Comparison of ENCODE assay signal across 18 cellular contexts in the genomic region with DNA sequence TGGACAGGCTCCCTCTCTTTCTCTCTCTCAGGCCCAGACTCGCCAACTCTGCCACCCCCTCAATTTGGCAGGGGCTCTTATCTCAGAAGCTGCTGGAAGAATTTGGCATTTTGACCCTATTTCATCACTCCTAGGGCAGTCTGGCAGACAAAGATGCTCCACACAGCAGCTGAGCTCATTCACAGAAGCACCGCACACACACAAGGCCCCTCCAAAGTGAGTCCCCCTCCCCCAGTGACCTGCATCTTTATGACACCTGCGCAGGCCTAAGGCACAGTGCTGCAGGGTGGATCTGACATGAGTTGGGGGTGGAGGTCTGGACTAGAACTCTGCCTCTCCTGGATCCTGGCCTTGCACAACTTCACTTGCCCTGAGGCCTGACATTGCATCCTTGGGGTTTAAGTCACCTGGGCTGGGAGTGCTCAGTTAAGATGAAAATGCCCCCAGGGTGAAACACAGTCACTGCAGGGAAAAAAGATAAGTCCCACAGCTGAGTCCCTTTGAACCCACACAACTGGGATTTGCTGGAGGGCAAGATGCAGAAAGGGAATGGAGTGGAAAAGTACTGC. TPM values are rescaled to one million over a fixed set of nuclear protein-coding genes. Genes with fewer than 3 reads are reported as not detected.
A peak's percentile ranks its signal among the peaks of the same experiment; 100 is the strongest.
DNase-seq lines count a peak whose midpoint lies in the region; ATAC-seq, FAIRE-seq and TF ChIP-seq lines count a peak whose summit lies in the region.
"Had no signal": no experiment of that assay in that cellular context is flagged by ENCODE, and none has a peak within 500 bp of the region (broad histone marks: within the 10 kb centered on the region; RNA-seq: fewer than 3 reads in every experiment).

No MANE protein-coding gene starts in this region.

- no peaks in the 10 kb centered on the region for H3K36me3 ChIP-seq in keratinocyte (ENCODE audit: control insufficient read depth in 2 of 2, extremely low read depth in 1 of 2, insufficient read depth in 2 of 2, low read length in 2 of 2)
- H3K36me3 ChIP-seq: upper lobe of left lung had no signal

- no peak for DNase-seq in stimulated activated naive CD8-positive, alpha-beta T cell treated with anti-CD3 and anti-CD28 coated beads, Interleukin-15, Interleukin-2, amounts not matched to agents 100 U/mL and 50 U/mL, for 24 hours
- DNase-seq in T1000 (lab: John Stamatoyannopoulos, UW) (peak; percentile 58), keratinocyte (ENCODE audit: low read depth, low spot score) (peak; percentile 83), WTC11 (ENCODE audit: low spot score) (no peak), NCI-H2029 (lab: John Stamatoyannopoulos, UW) (no peak), head of caudate nucleus (no peak)
- DNase-seq: activated CD4-positive, alpha-beta memory T cell treated with anti-CD3 and anti-CD28 coated beads for 36 hours; dorsolateral prefrontal cortex; GF-D8; NCI-H1092 treated with DMSO at 0.1 percent for 48 hours; NK-92 treated with Interleukin-12 subunit alpha and Interleukin-12 subunit beta, amount 100 ng/mL, for 24 hours; T-cell had no signal

- no peaks in the 10 kb centered on the region for H4K20me1 ChIP-seq in keratinocyte (ENCODE audit: control insufficient read depth, extremely low read depth, insufficient read depth, low read length)

- no peaks in the 10 kb centered on the region for H3K27me3 Mint-ChIP-seq in stimulated activated naive CD8-positive, alpha-beta T cell treated with anti-CD3 and anti-CD28 coated beads, Interleukin-15, Interleukin-2, amounts not matched to agents 100 ng/mL and 50 ng/mL, for 24 hours
- H3K27me3 Mint-ChIP-seq in WTC11 (ENCODE audit: low read depth) = no peaks in the 10 kb centered on the region; the same call in none of the 2 replicates
- H3K27me3 Mint-ChIP-seq: activated CD4-positive, alpha-beta memory T cell treated with anti-CD3 and anti-CD28 coated beads for 36 hours; activated naive CD4-positive, alpha-beta T cell treated with anti-CD3 and anti-CD28 coated beads, Interleukin-2, amount 50 U/mL, for 24 hours; T-cell had no signal

- H3K27me3 ChIP-seq in keratinocyte (ENCODE audit: control insufficient read depth, extremely low read depth, insufficient read depth, low read length) = no peaks in the 10 kb centered on the region
- H3K27me3 ChIP-seq: dorsolateral prefrontal cortex, upper lobe of left lung had no signal

- no peak overlapping the region for H3K27ac ChIP-seq in keratinocyte (ENCODE audit: control insufficient read depth, insufficient read depth, low read length)
- H3K27ac ChIP-seq: HL-60 had no signal

- no peaks in the 10 kb centered on the region for H3K79me2 ChIP-seq in keratinocyte (ENCODE audit: control insufficient read depth, insufficient read depth, low read length)

- CTCF ChIA-PET in WTC11 (lab: Charles Lee) = interaction anchor here (1.0 to 1.8 kb wide), 2 partner anchors 102 to 119 kb away, joined by 3 to 7 read pairs; no protein-coding TSS in a partner anchor

- peak overlapping the region; percentile 14 for H3K27ac Mint-ChIP-seq in stimulated activated naive CD8-positive, alpha-beta T cell treated with anti-CD3 and anti-CD28 coated beads, Interleukin-15, Interleukin-2, amounts not matched to agents 100 ng/mL and 50 ng/mL, for 24 hours
- no peak overlapping the region for H3K27ac Mint-ChIP-seq in WTC11
- H3K27ac Mint-ChIP-seq: activated CD4-positive, alpha-beta memory T cell treated with anti-CD3 and anti-CD28 coated beads for 36 hours; T-cell had no signal

- no peak overlapping the region for H3K4me3 ChIP-seq in keratinocyte (ENCODE audit: control insufficient read depth in 2 of 3, extremely low read depth in 1 of 3, insufficient read depth in 2 of 3, low read depth in 1 of 3, low read length in 3 of 3)
- H3K4me3 ChIP-seq: dorsolateral prefrontal cortex, lung, upper lobe of left lung had no signal

- H3K4me3 Mint-ChIP-seq in stimulated activated naive CD8-positive, alpha-beta T cell treated with anti-CD3 and anti-CD28 coated beads, Interleukin-15, Interleukin-2, amounts not matched to agents 100 ng/mL and 50 ng/mL, for 24 hours = no peak overlapping the region
- no peak overlapping the region for H3K4me3 Mint-ChIP-seq in WTC11
- H3K4me3 Mint-ChIP-seq: activated CD4-positive, alpha-beta memory T cell treated with anti-CD3 and anti-CD28 coated beads for 36 hours; activated naive CD4-positive, alpha-beta T cell treated with anti-CD3 and anti-CD28 coated beads, Interleukin-2, amount 50 U/mL, for 24 hours; T-cell had no signal

- peaks cover 65% of the 10 kb centered on the region for H3K4me1 Mint-ChIP-seq in stimulated activated naive CD8-positive, alpha-beta T cell treated with anti-CD3 and anti-CD28 coated beads, Interleukin-15, Interleukin-2, amounts not matched to agents 100 ng/mL and 50 ng/mL, for 24 hours (ENCODE audit: low read depth)
- H3K4me1 Mint-ChIP-seq in WTC11 = 0 out of 2 replicates have a peak, but pooled peaks cover 6% of the 10 kb centered on the region

- no peak overlapping the region for H3K9ac ChIP-seq in keratinocyte (ENCODE audit: control insufficient read depth, extremely low read depth, insufficient read depth, low read length)

- H3K9me3 ChIP-seq in keratinocyte (ENCODE audit: control insufficient read depth, low read depth, low read length) = no peaks in the 10 kb centered on the region
- H3K9me3 ChIP-seq: upper lobe of left lung had no signal

- POLR2A ChIA-PET in WTC11 (lab: Charles Lee) = no interaction called here

- dilution Hi-C loops in keratinocyte (cut with MboI; ENCODE audit: extremely low pct_ligation_motif_present, low sequenced_read_pairs) = no loop called here

- no peak for ATAC-seq in stimulated activated naive CD8-positive, alpha-beta T cell treated with anti-CD3 and anti-CD28 coated beads, Interleukin-15, Interleukin-2, amounts not matched to agents 100 U/mL and 50 U/mL, for 24 hours
- ATAC-seq in GM19324 (IDR thresholded peaks at IDR 0.05; ENCODE audit: low FRiP score, unreplicated experiment) (no peak), WTC11 (no peak)
- ATAC-seq: T-cell had no signal

- H3K36me3 Mint-ChIP-seq in stimulated activated naive CD8-positive, alpha-beta T cell treated with anti-CD3 and anti-CD28 coated beads, Interleukin-15, Interleukin-2, amounts not matched to agents 100 ng/mL and 50 ng/mL, for 24 hours (ENCODE audit: low read depth) = no peaks in the 10 kb centered on the region
- H3K36me3 Mint-ChIP-seq in WTC11 = no peaks in the 10 kb centered on the region
- H3K36me3 Mint-ChIP-seq: activated CD4-positive, alpha-beta memory T cell treated with anti-CD3 and anti-CD28 coated beads for 36 hours; activated naive CD4-positive, alpha-beta T cell treated with anti-CD3 and anti-CD28 coated beads, Interleukin-2, amount 50 U/mL, for 24 hours; T-cell had no signal

- H3K4me2 ChIP-seq in keratinocyte (ENCODE audit: control insufficient read depth, extremely low read depth, insufficient read depth, low read depth, low read length) = peak overlapping the region; percentile 25

- no peaks in the 10 kb centered on the region for H3K9me3 Mint-ChIP-seq in stimulated activated naive CD8-positive, alpha-beta T cell treated with anti-CD3 and anti-CD28 coated beads, Interleukin-15, Interleukin-2, amounts not matched to agents 100 ng/mL and 50 ng/mL, for 24 hours
- no peaks in the 10 kb centered on the region for H3K9me3 Mint-ChIP-seq in WTC11
- H3K9me3 Mint-ChIP-seq: activated CD4-positive, alpha-beta memory T cell treated with anti-CD3 and anti-CD28 coated beads for 36 hours; activated naive CD4-positive, alpha-beta T cell treated with anti-CD3 and anti-CD28 coated beads, Interleukin-2, amount 50 U/mL, for 24 hours; T-cell had no signal

- no peaks in the 10 kb centered on the region for H3K9me1 ChIP-seq in keratinocyte (ENCODE audit: control insufficient read depth, extremely low read depth, insufficient read depth, low read length)

- peaks cover 19% of the 10 kb centered on the region for H3K4me1 ChIP-seq in keratinocyte (ENCODE audit: control insufficient read depth, extremely low read depth, insufficient read depth, low read length)

- intact Hi-C loops in head of caudate nucleus (cut with DNase I) = no loop called here

- TF ChIP-seq CTCF in keratinocyte (optimal IDR thresholded peaks at IDR 0.05 in 1 of 3, IDR thresholded peaks at IDR 0.05 in 1 of 3, conservative IDR thresholded peaks at IDR 0.05 in 1 of 3; ENCODE audit: extremely low read depth in 1 of 3, insufficient read depth in 2 of 3, low read length in 3 of 3) = no peak
- TF ChIP-seq CTCF in WTC11 (IDR thresholded peaks at IDR 0.05) = no peak

- H2AFZ ChIP-seq in keratinocyte (ENCODE audit: control insufficient read depth, low read length) = no peak overlapping the region

- peak; percentile 41 for FAIRE-seq in keratinocyte (lab: Jason Lieb, UNC)

TF ChIP-seq in WTC11, 78 proteins besides CTCF, POLR2A, EP300 and RAD21:
- TF ChIP-seq, protein P1, sequence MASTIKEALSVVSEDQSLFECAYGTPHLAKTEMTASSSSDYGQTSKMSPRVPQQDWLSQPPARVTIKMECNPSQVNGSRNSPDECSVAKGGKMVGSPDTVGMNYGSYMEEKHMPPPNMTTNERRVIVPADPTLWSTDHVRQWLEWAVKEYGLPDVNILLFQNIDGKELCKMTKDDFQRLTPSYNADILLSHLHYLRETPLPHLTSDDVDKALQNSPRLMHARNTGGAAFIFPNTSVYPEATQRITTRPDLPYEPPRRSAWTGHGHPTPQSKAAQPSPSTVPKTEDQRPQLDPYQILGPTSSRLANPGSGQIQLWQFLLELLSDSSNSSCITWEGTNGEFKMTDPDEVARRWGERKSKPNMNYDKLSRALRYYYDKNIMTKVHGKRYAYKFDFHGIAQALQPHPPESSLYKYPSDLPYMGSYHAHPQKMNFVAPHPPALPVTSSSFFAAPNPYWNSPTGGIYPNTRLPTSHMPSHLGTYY (CRISPR knock-in tag; IDR thresholded peaks at IDR 0.05) = no peak
- TF ChIP-seq, protein P2, sequence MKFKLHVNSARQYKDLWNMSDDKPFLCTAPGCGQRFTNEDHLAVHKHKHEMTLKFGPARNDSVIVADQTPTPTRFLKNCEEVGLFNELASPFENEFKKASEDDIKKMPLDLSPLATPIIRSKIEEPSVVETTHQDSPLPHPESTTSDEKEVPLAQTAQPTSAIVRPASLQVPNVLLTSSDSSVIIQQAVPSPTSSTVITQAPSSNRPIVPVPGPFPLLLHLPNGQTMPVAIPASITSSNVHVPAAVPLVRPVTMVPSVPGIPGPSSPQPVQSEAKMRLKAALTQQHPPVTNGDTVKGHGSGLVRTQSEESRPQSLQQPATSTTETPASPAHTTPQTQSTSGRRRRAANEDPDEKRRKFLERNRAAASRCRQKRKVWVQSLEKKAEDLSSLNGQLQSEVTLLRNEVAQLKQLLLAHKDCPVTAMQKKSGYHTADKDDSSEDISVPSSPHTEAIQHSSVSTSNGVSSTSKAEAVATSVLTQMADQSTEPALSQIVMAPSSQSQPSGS (CRISPR knock-in tag; IDR thresholded peaks at IDR 0.05; ENCODE audit: borderline replicate concordance, low read depth) = no peak
TF ChIP-seq in WTC11: peak in this region for 0.

RNA-seq across cellular contexts. Expression of a gene that starts 41.1 kb away (rescaled TPM):
- polyA plus RNA-seq in keratinocyte = 38.0 to 55.5 TPM (median 49.6 TPM) in 3 replicates
- polyA plus RNA-seq in keratinocyte (2011; ENCODE audit: low read depth) = 22.8 TPM
- polyA plus RNA-seq in keratinocyte (2011; cell fraction: cytosol; rRNA removed) = 41.9 and 45.2 TPM in 2 replicates
- 50.2 and 50.3 TPM in 2 replicates for polyA plus RNA-seq in keratinocyte (2011; cell fraction: nucleus; rRNA removed)
- 33.6 and 62.0 TPM in 2 replicates for polyA plus RNA-seq in keratinocyte (2012; ENCODE audit: low replicate concordance)
- polyA minus RNA-seq in keratinocyte = 95.1 to 130 TPM (median 126 TPM) in 3 replicates
- polyA minus RNA-seq in keratinocyte (2011; cell fraction: cytosol; rRNA and poly(A)+ RNA removed) = 115 TPM
- 42.7 and 55.8 TPM in 2 replicates for polyA minus RNA-seq in keratinocyte (2011; cell fraction: nucleus; rRNA and poly(A)+ RNA removed)
- 31.4 to 55.1 TPM (median 33.1 TPM) in 3 replicates for total RNA-seq in WTC11 (2021)

Comparison
In these comparisons a context has a peak if more than half of its experiments do, and no peak if none do; other contexts are left out.
1. DNase-seq: peak in T1000 (single experiment) and keratinocyte (single experiment); none in stimulated activated naive CD8-positive, alpha-beta T cell treated with anti-CD3 and anti-CD28 coated beads, Interleukin-15, Interleukin-2, amounts not matched to agents 100 U/mL and 50 U/mL, for 24 hours (single experiment), WTC11 (single experiment), NCI-H2029 (single experiment) and head of caudate nucleus (0 of 42).